10 cellular contexts compared by ENCODE assay signal in genomic region chr5:90015584-90016018, GRCh38.
DNase-seq lines count a peak whose midpoint lies in the region; ATAC-seq, FAIRE-seq and TF ChIP-seq lines count a peak whose summit lies in the region.
"Had no signal": no experiment of that assay in that cellular context is flagged by ENCODE, and none has a peak within 500 bp of the region (broad histone marks: within the 10 kb centered on the region; RNA-seq: fewer than 3 reads in every experiment).

No MANE protein-coding gene starts in this region.

- TF ChIP-seq POLR2A in GM12878 (IDR thresholded peaks at IDR 0.05; ENCODE audit: low read depth, low read length), result no peak

- TF ChIP-seq CTCF in heart right ventricle (IDR thresholded peaks at IDR 0.05) (no peak), GM12878 (IDR thresholded peaks at IDR 0.05 in 2 of 3, conservative IDR thresholded peaks at IDR 0.05 in 1 of 3; ENCODE audit: control insufficient read depth in 2 of 3, extremely low read depth in 1 of 3, insufficient read depth in 1 of 3, low read depth in 3 of 3, low read length in 3 of 3) (0 out of 6 replicates have a peak, but pooled peaks of 1 of the 3 experiments have one; percentile 4), WERI-Rb-1 (IDR thresholded peaks at IDR 0.05; ENCODE audit: low read depth, low read length) (no peak), Calu3 (IDR thresholded peaks at IDR 0.05; ENCODE audit: unreplicated experiment) (no peak)
- TF ChIP-seq CTCF in CD8-positive, alpha-beta T cell (IDR thresholded peaks at IDR 0.05), result no peak

- peak in 6 of 8 donors; percentile 7 to 67 (median 47) for ATAC-seq in heart right ventricle
- no peak for ATAC-seq in left ventricle myocardium superior
- ATAC-seq in HG03175 (IDR thresholded peaks at IDR 0.05; ENCODE audit: unreplicated experiment), result peak; percentile 91
- ATAC-seq in GM12878, result peak; percentile 96
- ATAC-seq in CD8-positive, alpha-beta T cell, result no peak

- H3K4me2 ChIP-seq in GM12878 (ENCODE audit: control insufficient read depth, insufficient read depth), result peak overlapping the region; percentile 61

- SMC1A ChIA-PET in GM12878 (lab: Charles Lee; ENCODE audit: uncharacterized antibody, unreplicated experiment), result interaction anchor here (0.6 to 1.4 kb wide), 6 partner anchors 12 to 1288 kb away, joined by 3 to 4 read pairs (median 3); no protein-coding TSS in a partner anchor

- no peaks in the 10 kb centered on the region for H4K20me1 ChIP-seq in GM12878 (ENCODE audit: control insufficient read depth, insufficient read depth)

- peak overlapping the region; percentile 25 for H2AFZ ChIP-seq in GM12878 (ENCODE audit: control insufficient read depth, low read depth, low read length)

- H3K4me1 Mint-ChIP-seq in CD8-positive, alpha-beta T cell (ENCODE audit: low read depth), result no peaks in the 10 kb centered on the region
- H3K4me1 Mint-ChIP-seq in Calu3 (ENCODE audit: low read depth, unreplicated experiment), result peaks cover 17% of the 10 kb centered on the region

- no peaks in the 10 kb centered on the region for H3K27me3 Mint-ChIP-seq in CD8-positive, alpha-beta T cell (ENCODE audit: low read depth)
- no peaks in the 10 kb centered on the region for H3K27me3 Mint-ChIP-seq in Calu3 (ENCODE audit: unreplicated experiment)

- no peak overlapping the region for H3K27ac Mint-ChIP-seq in CD8-positive, alpha-beta T cell
- no peak overlapping the region for H3K27ac Mint-ChIP-seq in Calu3 (ENCODE audit: unreplicated experiment)

- H3K79me2 ChIP-seq in GM12878 (ENCODE audit: control insufficient read depth, insufficient read depth, low read length), result no peaks in the 10 kb centered on the region

- BruUV-seq in GM12878 (replicated peaks; lab: Mats Ljungman, UMichigan), result no TSS peak
- BruUV-seq in Calu3 (replicated peaks; lab: Mats Ljungman, UMichigan), result no TSS peak

- no peak for TF ChIP-seq RAD21 in GM12878 (IDR thresholded peaks at IDR 0.05; ENCODE audit: insufficient read depth, low read depth, low read length)

- H3K36me3 Mint-ChIP-seq in CD8-positive, alpha-beta T cell, result no peaks in the 10 kb centered on the region
- no peaks in the 10 kb centered on the region for H3K36me3 Mint-ChIP-seq in Calu3 (ENCODE audit: insufficient read depth, unreplicated experiment)

- RAD21 ChIA-PET in GM12878 (lab: Charles Lee; ENCODE audit: unreplicated experiment), result interaction anchor here (0.6 to 1.8 kb wide), 3 partner anchors 18 to 286 kb away, joined by 3 to 4 read pairs (median 3); no protein-coding TSS in a partner anchor

- H3K27ac ChIP-seq in heart right ventricle (peak overlapping the region in 1 of 10 donors; percentile 31), GM12878 (ENCODE audit: control insufficient read depth, insufficient read depth) (peak overlapping the region; percentile 7), WERI-Rb-1 (no peak overlapping the region)
- no peak overlapping the region for H3K27ac ChIP-seq in CD8-positive, alpha-beta T cell (ENCODE audit: low read depth, low read length)

- H3K4me3 ChIP-seq in heart right ventricle, result no peak overlapping the region
- no peak overlapping the region for H3K4me3 ChIP-seq in GM12878
- H3K4me3 ChIP-seq in WERI-Rb-1 (ENCODE audit: low read depth, low read length), result no peak overlapping the region
- no peak overlapping the region for H3K4me3 ChIP-seq in CD8-positive, alpha-beta T cell (ENCODE audit: low read depth, low read length)

- H3K9me3 Mint-ChIP-seq in CD8-positive, alpha-beta T cell, result no peaks in the 10 kb centered on the region
- no peaks in the 10 kb centered on the region for H3K9me3 Mint-ChIP-seq in Calu3 (ENCODE audit: low read depth, unreplicated experiment)

- in situ Hi-C loops in GM12878 (cut with MboI), result loop anchor here (10.0 kb wide), 1 partner anchor 1281 kb away; no protein-coding TSS in a partner anchor

- CTCF ChIA-PET in GM12878 (lab: Yijun Ruan, JAX), result interaction anchor here (0.7 to 1.3 kb wide), 3 partner anchors 15 to 744 kb away, joined by 3 to 5 read pairs (median 3); no protein-coding TSS in a partner anchor
- CTCF ChIA-PET in CD8-positive, alpha-beta T cell (lab: Charles Lee), result interaction anchor here (0.8 kb wide), 1 partner anchor 27 kb away, joined by 3 read pairs; no protein-coding TSS in a partner anchor
- CTCF ChIA-PET in Calu3 (lab: Charles Lee), result no interaction called here

- POLR2A ChIA-PET in GM12878 (lab: Charles Lee), result interaction anchor here (0.6 to 1.0 kb wide), 3 partner anchors 15 to 1015 kb away, joined by 3 to 6 read pairs (median 6); no protein-coding TSS in a partner anchor
- POLR2A ChIA-PET in CD8-positive, alpha-beta T cell (lab: Charles Lee), result no interaction called here

- H3K4me3 Mint-ChIP-seq in CD8-positive, alpha-beta T cell, result no peak overlapping the region
- no peak overlapping the region for H3K4me3 Mint-ChIP-seq in Calu3 (ENCODE audit: low read depth, unreplicated experiment)

- 33 to 43% methylated on average over 3 of the region's 3 CpGs for WGBS in heart right ventricle, 2 donors
- 2% methylated on average over 3 of the region's 3 CpGs for WGBS in GM12878 (ENCODE audit: insufficient coverage, insufficient replicate concordance, low lambda C conversion rate, missing lambda C conversion rate)

- TF ChIP-seq EP300 in GM12878 (IDR thresholded peaks at IDR 0.05; ENCODE audit: borderline replicate concordance in 1 of 2, control insufficient read depth in 1 of 2, low read depth in 2 of 2, low read length in 2 of 2), result peak; percentile 50 to 73

- intact Hi-C loops in heart right ventricle (cut with DNase I), result no loop called here
- intact Hi-C loops in left ventricle myocardium superior (cut with micrococcal nuclease), result no loop called here
- intact Hi-C loops in GM12878 (cut with micrococcal nuclease; ENCODE audit: unreplicated experiment), result loop anchor here (2.0 to 10.0 kb wide), 3 partner anchors 83 to 711 kb away; no protein-coding TSS in a partner anchor
- intact Hi-C loops in CD8-positive, alpha-beta T cell (cut with DNase I, micrococcal nuclease), result no loop called here
- intact Hi-C loops in Calu3 (cut with micrococcal nuclease; ENCODE audit: unreplicated experiment), result no loop called here

- H3K9me3 ChIP-seq in heart right ventricle, result no peaks in the 10 kb centered on the region
- no peaks in the 10 kb centered on the region; the same call in 2 of the 3 replicates for H3K9me3 ChIP-seq in GM12878 (replicated peaks; ENCODE audit: control insufficient read depth, insufficient read depth, low read length)
- H3K9me3 ChIP-seq in WERI-Rb-1 (ENCODE audit: severe bottlenecking), result no peaks in the 10 kb centered on the region
- no peaks in the 10 kb centered on the region for H3K9me3 ChIP-seq in CD8-positive, alpha-beta T cell (ENCODE audit: low read length)

- FAIRE-seq in GM12878 (lab: Jason Lieb, UNC), result peak; percentile 94
- FAIRE-seq: keratinocyte, TTC549 had no signal

- H3K4me1 ChIP-seq in heart right ventricle (peaks cover 0 to 17% (median 0%) of the 10 kb centered on the region in 9 donors), GM12878 (ENCODE audit: control insufficient read depth, insufficient read depth, low read length) (peaks cover 28% of the 10 kb centered on the region)
- no peaks in the 10 kb centered on the region for H3K4me1 ChIP-seq in CD8-positive, alpha-beta T cell (ENCODE audit: insufficient read depth, low read length)

- H3K9ac ChIP-seq in GM12878 (ENCODE audit: control insufficient read depth, insufficient read depth, low read length), result no peak overlapping the region

- H3K27me3 ChIP-seq in heart right ventricle, result no peaks in the 10 kb centered on the region
- no peaks in the 10 kb centered on the region for H3K27me3 ChIP-seq in GM12878 (replicated peaks in 1 of 2; ENCODE audit: control insufficient read depth in 2 of 2, insufficient read depth in 2 of 2, low read length in 1 of 2)
- H3K27me3 ChIP-seq in WERI-Rb-1 (ENCODE audit: insufficient read depth, low read depth, severe bottlenecking), result no peaks in the 10 kb centered on the region
- H3K27me3 ChIP-seq in CD8-positive, alpha-beta T cell (ENCODE audit: insufficient read depth, low read length), result no peaks in the 10 kb centered on the region

- H3K36me3 ChIP-seq in heart right ventricle, result no peaks in the 10 kb centered on the region
- H3K36me3 ChIP-seq in GM12878 (ENCODE audit: control insufficient read depth in 2 of 2, insufficient read depth in 2 of 2, low read length in 1 of 2), result no peaks in the 10 kb centered on the region
- no peaks in the 10 kb centered on the region for H3K36me3 ChIP-seq in WERI-Rb-1
- no peaks in the 10 kb centered on the region for H3K36me3 ChIP-seq in CD8-positive, alpha-beta T cell (ENCODE audit: insufficient read depth, low read length)

- DNase-seq in heart right ventricle, result no peak
- no peak for DNase-seq in left ventricle myocardium superior
- DNase-seq in GM12878 (ENCODE audit: low read depth, low spot score), result peak; percentile 82
- no peak for DNase-seq in WERI-Rb-1
- no peak for DNase-seq in CD8-positive, alpha-beta T cell
- DNase-seq in activated gamma-delta T cell treated with Interleukin-2 at 50 U/mL for 16 hours, result no peak
- DNase-seq in Calu3, result no peak

TF ChIP-seq in GM12878, 131 proteins besides CTCF, POLR2A, EP300 and RAD21 (continues in another document):
- TF ChIP-seq SPI1 (IDR thresholded peaks at IDR 0.05; ENCODE audit: borderline replicate concordance, insufficient read depth, low read depth, low read length), result peak; percentile 92
- TF ChIP-seq SKIL (IDR thresholded peaks at IDR 0.05; ENCODE audit: low read depth, poor library complexity, severe bottlenecking), result peak; percentile 65
- TF ChIP-seq ATF7 (IDR thresholded peaks at IDR 0.05; ENCODE audit: low read depth), result peak; percentile 59
- TF ChIP-seq CREM (IDR thresholded peaks at IDR 0.05; ENCODE audit: low read depth), result peak; percentile 74
- peak; percentile 96; the same call in 1 of the 2 replicates for TF ChIP-seq BACH1 (IDR thresholded peaks at IDR 0.05; ENCODE audit: borderline replicate concordance)
- TF ChIP-seq RUNX3 (IDR thresholded peaks at IDR 0.05; ENCODE audit: low read length), result peak; percentile 81
- peak; percentile 56; the same call in 1 of the 3 replicates for TF ChIP-seq POU2F2 (IDR thresholded peaks at IDR 0.05; ENCODE audit: borderline replicate concordance, low read depth, low read length)
- TF ChIP-seq CBX5 (IDR thresholded peaks at IDR 0.05; ENCODE audit: low read depth), result peak; percentile 84; the same call in 1 of the 2 replicates

Comparison
In these comparisons a context has a peak if more than half of its experiments do, and no peak if none do; other contexts are left out.
1. ATAC-seq: peak in heart right ventricle (6 of 8), HG03175 (single experiment) and GM12878 (single experiment); none in left ventricle myocardium superior (single experiment) and CD8-positive, alpha-beta T cell (single experiment).